In the genomic region with DNA sequence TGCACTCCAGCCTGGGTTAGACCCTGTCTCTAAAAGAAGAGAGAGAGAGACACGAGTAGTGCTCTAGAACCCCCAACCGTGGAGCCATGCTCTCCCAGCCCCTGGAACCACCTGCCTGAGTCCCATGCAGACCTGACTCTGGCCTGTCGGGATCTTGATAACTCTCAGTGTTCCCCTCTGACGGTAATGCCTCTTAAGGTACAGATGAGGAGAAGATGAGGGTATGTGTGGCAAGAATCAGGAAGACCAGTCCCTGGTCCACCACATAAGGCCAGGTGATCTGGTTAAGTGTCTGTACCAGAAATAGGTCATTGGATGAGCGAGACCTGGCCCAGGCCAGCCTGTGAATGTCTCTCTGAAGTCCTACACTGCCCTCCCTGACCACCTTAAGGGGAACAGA, we compare ENCODE assay signal across 1 cellular context.
TF ChIP-seq lines count a peak whose summit lies in the region.

No MANE protein-coding gene starts in this region.

TF ChIP-seq in SK-N-SH, 30 proteins besides CTCF, POLR2A, EP300 and RAD21 (continued from another document):
- TF ChIP-seq, protein P1, sequence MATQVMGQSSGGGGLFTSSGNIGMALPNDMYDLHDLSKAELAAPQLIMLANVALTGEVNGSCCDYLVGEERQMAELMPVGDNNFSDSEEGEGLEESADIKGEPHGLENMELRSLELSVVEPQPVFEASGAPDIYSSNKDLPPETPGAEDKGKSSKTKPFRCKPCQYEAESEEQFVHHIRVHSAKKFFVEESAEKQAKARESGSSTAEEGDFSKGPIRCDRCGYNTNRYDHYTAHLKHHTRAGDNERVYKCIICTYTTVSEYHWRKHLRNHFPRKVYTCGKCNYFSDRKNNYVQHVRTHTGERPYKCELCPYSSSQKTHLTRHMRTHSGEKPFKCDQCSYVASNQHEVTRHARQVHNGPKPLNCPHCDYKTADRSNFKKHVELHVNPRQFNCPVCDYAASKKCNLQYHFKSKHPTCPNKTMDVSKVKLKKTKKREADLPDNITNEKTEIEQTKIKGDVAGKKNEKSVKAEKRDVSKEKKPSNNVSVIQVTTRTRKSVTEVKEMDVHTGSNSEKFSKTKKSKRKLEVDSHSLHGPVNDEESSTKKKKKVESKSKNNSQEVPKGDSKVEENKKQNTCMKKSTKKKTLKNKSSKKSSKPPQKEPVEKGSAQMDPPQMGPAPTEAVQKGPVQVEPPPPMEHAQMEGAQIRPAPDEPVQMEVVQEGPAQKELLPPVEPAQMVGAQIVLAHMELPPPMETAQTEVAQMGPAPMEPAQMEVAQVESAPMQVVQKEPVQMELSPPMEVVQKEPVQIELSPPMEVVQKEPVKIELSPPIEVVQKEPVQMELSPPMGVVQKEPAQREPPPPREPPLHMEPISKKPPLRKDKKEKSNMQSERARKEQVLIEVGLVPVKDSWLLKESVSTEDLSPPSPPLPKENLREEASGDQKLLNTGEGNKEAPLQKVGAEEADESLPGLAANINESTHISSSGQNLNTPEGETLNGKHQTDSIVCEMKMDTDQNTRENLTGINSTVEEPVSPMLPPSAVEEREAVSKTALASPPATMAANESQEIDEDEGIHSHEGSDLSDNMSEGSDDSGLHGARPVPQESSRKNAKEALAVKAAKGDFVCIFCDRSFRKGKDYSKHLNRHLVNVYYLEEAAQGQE (IDR thresholded peaks at IDR 0.05; ENCODE audit: low read depth, low read length): no peak
- TF ChIP-seq RFX5 (IDR thresholded peaks at IDR 0.05; ENCODE audit: low read length) (no peak), RXRA (IDR thresholded peaks at IDR 0.05; ENCODE audit: borderline replicate concordance, low read depth) (no peak), SMC3 (IDR thresholded peaks at IDR 0.05; ENCODE audit: low read depth, low read length) (no peak), ELF1 (IDR thresholded peaks at IDR 0.05) (no peak), MXI1 (IDR thresholded peaks at IDR 0.05; ENCODE audit: low read depth, low read length) (no peak), FOXM1 (IDR thresholded peaks at IDR 0.05; ENCODE audit: low read depth) (no peak)
- TF ChIP-seq, protein P2, sequence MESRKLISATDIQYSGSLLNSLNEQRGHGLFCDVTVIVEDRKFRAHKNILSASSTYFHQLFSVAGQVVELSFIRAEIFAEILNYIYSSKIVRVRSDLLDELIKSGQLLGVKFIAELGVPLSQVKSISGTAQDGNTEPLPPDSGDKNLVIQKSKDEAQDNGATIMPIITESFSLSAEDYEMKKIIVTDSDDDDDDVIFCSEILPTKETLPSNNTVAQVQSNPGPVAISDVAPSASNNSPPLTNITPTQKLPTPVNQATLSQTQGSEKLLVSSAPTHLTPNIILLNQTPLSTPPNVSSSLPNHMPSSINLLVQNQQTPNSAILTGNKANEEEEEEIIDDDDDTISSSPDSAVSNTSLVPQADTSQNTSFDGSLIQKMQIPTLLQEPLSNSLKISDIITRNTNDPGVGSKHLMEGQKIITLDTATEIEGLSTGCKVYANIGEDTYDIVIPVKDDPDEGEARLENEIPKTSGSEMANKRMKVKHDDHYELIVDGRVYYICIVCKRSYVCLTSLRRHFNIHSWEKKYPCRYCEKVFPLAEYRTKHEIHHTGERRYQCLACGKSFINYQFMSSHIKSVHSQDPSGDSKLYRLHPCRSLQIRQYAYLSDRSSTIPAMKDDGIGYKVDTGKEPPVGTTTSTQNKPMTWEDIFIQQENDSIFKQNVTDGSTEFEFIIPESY (IDR thresholded peaks at IDR 0.05; ENCODE audit: borderline replicate concordance, low read depth): no peak
